15 cellular contexts compared by ENCODE assay signal in the genomic region with DNA sequence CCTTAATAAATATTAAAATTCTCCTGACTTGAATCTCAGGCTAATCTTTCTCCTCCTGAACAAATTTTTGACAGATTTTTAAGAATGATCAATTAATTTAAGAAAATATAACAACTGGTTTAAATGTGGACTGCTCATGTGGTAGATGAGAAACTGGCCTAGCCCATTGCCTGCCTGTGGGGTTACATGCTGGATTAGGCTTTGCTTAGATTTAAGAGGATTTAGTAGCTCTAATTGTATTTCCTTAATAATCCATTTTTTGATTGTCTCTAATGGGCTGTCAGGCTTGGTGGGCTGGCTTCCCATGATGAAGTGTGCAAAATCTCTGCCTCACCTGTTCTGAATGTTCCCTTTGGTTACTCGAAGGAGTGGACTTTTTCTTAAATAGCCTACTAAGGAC.
"Had no signal": no experiment of that assay in that cellular context is flagged by ENCODE, and none has a peak within 500 bp of the region (broad histone marks: within the 10 kb centered on the region; RNA-seq: fewer than 3 reads in every experiment).

No MANE protein-coding gene starts in this region.

- DNase-seq: KBM-7; NCI-H1417 treated with DMSO at 0.1 percent for 48 hours; NCI-H187; NCI-H2029; NCI-H2171 treated with DMSO at 0.1 percent for 48 hours; NCI-H2227 treated with DMSO at 0.1 percent for 48 hours; NCI-H526; NK-92 treated with Interleukin-12 subunit alpha and Interleukin-12 subunit beta, amount 100 ng/mL, for 24 hours; PC-3; SHP77; T-helper 1 cell; T-helper 17 cell had no signal

- ATAC-seq: Panc1, PC-3, SK-N-SH treated with all-trans-retinoic acid at 6 μM for 48 hours, T-helper 17 cell had no signal

- H3K27ac ChIP-seq: RWPE1 had no signal
